ENCODE assay signal across 21 cellular contexts in the genomic region with DNA sequence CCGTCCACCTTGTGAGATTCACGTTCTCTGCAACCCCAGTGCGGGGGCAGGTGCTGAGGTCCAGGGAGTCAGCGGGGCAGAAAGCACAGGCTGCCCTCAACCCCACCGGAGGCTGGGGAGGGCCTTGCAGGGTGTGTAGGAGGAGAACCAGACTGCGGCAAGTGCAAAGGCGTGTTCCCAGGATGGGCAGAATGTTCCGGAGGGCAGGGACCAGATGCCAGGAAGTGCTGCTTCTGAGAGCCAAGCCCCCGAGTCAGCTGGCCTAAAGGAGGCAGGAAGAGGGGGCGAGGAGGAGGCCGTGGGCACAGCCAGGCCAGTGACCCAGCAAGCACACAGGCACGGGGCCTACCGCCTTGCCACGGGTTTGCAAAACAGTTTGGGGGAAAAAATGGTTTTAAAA.
"Had no signal": no experiment of that assay in that cellular context is flagged by ENCODE, and none has a peak within 500 bp of the region (broad histone marks: within the 10 kb centered on the region; RNA-seq: fewer than 3 reads in every experiment).

No MANE protein-coding gene starts in this region.

- H3K27ac ChIP-seq: coronary artery, dorsolateral prefrontal cortex, esophagus muscularis mucosa, foreskin keratinocyte, gastroesophageal sphincter, heart left ventricle, hepatocyte, left lung, lower lobe of right lung had no signal

- H3K27me3 ChIP-seq: dorsolateral prefrontal cortex, esophagus muscularis mucosa, foreskin keratinocyte, gastroesophageal sphincter, heart left ventricle, hepatocyte, left lung had no signal

- H3K4me1 ChIP-seq: esophagus muscularis mucosa, foreskin keratinocyte, gastroesophageal sphincter, left lung, lower lobe of right lung had no signal

- H2AFZ ChIP-seq: hepatocyte had no signal

- DNase-seq: dermis blood vessel endothelial cell; dorsolateral prefrontal cortex; effector CD4-positive, alpha-beta T cell; effector memory CD4-positive, alpha-beta T cell; foreskin keratinocyte; heart left ventricle; hypothalamus; immature natural killer cell; islet precursor cell; kidney; kidney glomerular epithelial cell; left colon; left lung; left ventricle myocardium superior; lower lobe of right lung; mesenchymal stem cell; midbrain had no signal

- H3K4me2 ChIP-seq: hepatocyte had no signal

- ATAC-seq: foreskin keratinocyte, gastroesophageal sphincter, heart left ventricle, left colon, left lung, left ventricle myocardium superior, lower lobe of right lung had no signal

- H3K36me3 ChIP-seq: esophagus muscularis mucosa, gastroesophageal sphincter, heart left ventricle, left lung, lower lobe of right lung had no signal

- H3K4me3 ChIP-seq: coronary artery, dorsolateral prefrontal cortex, esophagus muscularis mucosa, gastroesophageal sphincter, heart left ventricle, hepatocyte, left lung, lower lobe of right lung had no signal

- H3K9me3 ChIP-seq: esophagus muscularis mucosa, gastroesophageal sphincter, left lung, lower lobe of right lung had no signal
